In the genomic region with DNA sequence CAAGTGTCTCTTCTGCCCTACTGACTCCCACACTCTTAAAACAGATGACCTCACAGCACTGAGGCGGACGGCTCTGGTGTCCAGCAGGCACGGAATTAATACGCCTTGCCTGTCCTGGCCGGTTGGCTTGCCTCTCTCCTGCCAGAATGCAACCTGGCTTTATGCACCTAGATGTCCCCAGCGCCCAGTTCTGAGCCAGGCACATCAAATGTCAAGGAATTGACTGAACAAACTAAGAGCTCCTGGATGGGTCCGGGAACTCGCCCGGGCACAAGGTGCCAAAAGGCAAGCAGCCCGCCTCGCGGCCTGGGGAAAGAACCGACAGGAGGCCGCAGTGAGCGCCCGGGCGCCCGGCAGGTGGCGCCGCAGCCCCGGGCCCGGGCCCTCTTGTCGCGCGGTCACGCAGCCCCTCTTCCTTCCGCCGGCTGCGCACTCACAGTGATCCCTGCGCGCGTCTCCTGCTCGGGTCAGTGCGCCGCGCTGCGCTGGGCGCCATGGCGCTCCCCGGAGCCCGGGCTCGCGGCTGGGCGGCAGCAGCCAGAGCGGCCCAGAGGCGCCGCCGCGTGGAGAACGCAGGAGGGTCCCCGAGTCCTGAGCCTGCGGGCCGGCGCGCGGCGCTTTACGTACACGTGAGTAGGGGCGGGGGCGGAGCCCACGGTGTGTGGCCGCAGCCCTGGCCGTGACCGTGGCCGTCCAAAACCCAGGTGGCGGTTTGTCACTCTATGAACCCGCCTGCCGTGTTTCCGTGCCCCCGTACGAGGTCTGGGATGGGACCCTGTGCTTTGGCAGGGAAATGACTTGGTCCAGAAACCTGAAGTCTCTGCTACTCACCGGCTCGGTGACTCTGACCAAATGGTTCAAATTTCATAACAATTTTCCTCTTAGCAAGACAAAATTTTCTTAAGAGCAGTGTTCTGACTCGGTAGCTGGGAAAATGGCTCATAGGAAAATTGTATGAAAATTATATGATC, we compare ENCODE assay signal across 1 cellular context.
TF ChIP-seq lines count a peak whose summit lies in the region.

A gene (plus strand): TSS at position 470 of the 971 bp plus-strand sequence. CDS start 25 bp downstream, at position 495.

TF ChIP-seq in GM23338, 12 proteins besides CTCF, POLR2A, EP300 and RAD21 (continued from another document):
- TF ChIP-seq, protein P1, sequence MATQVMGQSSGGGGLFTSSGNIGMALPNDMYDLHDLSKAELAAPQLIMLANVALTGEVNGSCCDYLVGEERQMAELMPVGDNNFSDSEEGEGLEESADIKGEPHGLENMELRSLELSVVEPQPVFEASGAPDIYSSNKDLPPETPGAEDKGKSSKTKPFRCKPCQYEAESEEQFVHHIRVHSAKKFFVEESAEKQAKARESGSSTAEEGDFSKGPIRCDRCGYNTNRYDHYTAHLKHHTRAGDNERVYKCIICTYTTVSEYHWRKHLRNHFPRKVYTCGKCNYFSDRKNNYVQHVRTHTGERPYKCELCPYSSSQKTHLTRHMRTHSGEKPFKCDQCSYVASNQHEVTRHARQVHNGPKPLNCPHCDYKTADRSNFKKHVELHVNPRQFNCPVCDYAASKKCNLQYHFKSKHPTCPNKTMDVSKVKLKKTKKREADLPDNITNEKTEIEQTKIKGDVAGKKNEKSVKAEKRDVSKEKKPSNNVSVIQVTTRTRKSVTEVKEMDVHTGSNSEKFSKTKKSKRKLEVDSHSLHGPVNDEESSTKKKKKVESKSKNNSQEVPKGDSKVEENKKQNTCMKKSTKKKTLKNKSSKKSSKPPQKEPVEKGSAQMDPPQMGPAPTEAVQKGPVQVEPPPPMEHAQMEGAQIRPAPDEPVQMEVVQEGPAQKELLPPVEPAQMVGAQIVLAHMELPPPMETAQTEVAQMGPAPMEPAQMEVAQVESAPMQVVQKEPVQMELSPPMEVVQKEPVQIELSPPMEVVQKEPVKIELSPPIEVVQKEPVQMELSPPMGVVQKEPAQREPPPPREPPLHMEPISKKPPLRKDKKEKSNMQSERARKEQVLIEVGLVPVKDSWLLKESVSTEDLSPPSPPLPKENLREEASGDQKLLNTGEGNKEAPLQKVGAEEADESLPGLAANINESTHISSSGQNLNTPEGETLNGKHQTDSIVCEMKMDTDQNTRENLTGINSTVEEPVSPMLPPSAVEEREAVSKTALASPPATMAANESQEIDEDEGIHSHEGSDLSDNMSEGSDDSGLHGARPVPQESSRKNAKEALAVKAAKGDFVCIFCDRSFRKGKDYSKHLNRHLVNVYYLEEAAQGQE (IDR thresholded peaks at IDR 0.05; ENCODE audit: unreplicated experiment), result no peak
- TF ChIP-seq, protein P2, sequence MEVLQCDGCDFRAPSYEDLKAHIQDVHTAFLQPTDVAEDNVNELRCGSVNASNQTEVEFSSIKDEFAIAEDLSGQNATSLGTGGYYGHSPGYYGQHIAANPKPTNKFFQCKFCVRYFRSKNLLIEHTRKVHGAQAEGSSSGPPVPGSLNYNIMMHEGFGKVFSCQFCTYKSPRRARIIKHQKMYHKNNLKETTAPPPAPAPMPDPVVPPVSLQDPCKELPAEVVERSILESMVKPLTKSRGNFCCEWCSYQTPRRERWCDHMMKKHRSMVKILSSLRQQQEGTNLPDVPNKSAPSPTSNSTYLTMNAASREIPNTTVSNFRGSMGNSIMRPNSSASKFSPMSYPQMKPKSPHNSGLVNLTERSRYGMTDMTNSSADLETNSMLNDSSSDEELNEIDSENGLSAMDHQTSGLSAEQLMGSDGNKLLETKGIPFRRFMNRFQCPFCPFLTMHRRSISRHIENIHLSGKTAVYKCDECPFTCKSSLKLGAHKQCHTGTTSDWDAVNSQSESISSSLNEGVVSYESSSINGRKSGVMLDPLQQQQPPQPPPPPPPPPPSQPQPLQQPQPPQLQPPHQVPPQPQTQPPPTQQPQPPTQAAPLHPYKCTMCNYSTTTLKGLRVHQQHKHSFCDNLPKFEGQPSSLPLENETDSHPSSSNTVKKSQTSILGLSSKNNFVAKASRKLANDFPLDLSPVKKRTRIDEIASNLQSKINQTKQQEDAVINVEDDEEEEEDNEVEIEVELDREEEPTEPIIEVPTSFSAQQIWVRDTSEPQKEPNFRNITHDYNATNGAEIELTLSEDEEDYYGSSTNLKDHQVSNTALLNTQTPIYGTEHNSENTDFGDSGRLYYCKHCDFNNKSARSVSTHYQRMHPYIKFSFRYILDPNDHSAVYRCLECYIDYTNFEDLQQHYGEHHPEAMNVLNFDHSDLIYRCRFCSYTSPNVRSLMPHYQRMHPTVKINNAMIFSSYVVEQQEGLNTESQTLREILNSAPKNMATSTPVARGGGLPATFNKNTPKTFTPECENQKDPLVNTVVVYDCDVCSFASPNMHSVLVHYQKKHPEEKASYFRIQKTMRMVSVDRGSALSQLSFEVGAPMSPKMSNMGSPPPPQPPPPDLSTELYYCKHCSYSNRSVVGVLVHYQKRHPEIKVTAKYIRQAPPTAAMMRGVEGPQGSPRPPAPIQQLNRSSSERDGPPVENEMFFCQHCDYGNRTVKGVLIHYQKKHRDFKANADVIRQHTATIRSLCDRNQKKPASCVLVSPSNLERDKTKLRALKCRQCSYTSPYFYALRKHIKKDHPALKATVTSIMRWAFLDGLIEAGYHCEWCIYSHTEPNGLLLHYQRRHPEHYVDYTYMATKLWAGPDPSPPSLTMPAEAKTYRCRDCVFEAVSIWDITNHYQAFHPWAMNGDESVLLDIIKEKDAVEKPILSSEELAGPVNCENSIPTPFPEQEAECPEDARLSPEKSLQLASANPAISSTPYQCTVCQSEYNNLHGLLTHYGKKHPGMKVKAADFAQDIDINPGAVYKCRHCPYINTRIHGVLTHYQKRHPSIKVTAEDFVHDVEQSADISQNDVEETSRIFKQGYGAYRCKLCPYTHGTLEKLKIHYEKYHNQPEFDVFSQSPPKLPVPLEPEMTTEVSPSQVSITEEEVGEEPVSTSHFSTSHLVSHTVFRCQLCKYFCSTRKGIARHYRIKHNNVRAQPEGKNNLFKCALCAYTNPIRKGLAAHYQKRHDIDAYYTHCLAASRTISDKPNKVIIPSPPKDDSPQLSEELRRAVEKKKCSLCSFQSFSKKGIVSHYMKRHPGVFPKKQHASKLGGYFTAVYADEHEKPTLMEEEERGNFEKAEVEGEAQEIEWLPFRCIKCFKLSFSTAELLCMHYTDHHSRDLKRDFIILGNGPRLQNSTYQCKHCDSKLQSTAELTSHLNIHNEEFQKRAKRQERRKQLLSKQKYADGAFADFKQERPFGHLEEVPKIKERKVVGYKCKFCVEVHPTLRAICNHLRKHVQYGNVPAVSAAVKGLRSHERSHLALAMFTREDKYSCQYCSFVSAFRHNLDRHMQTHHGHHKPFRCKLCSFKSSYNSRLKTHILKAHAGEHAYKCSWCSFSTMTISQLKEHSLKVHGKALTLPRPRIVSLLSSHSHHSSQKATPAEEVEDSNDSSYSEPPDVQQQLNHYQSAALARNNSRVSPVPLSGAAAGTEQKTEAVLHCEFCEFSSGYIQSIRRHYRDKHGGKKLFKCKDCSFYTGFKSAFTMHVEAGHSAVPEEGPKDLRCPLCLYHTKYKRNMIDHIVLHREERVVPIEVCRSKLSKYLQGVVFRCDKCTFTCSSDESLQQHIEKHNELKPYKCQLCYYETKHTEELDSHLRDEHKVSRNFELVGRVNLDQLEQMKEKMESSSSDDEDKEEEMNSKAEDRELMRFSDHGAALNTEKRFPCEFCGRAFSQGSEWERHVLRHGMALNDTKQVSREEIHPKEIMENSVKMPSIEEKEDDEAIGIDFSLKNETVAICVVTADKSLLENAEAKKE (CRISPR knock-in tag; IDR thresholded peaks at IDR 0.05), result no peak
- TF ChIP-seq JUNB (IDR thresholded peaks at IDR 0.05; ENCODE audit: unreplicated experiment), result no peak
- no peak for TF ChIP-seq EZH2phosphoT487 (IDR thresholded peaks at IDR 0.05; ENCODE audit: unreplicated experiment)
- TF ChIP-seq, protein P3, sequence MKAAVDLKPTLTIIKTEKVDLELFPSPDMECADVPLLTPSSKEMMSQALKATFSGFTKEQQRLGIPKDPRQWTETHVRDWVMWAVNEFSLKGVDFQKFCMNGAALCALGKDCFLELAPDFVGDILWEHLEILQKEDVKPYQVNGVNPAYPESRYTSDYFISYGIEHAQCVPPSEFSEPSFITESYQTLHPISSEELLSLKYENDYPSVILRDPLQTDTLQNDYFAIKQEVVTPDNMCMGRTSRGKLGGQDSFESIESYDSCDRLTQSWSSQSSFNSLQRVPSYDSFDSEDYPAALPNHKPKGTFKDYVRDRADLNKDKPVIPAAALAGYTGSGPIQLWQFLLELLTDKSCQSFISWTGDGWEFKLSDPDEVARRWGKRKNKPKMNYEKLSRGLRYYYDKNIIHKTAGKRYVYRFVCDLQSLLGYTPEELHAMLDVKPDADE (IDR thresholded peaks at IDR 0.05), result no peak
- no peak for TF ChIP-seq EZH2 (IDR thresholded peaks at IDR 0.05; ENCODE audit: low read depth, unreplicated experiment)
- TF ChIP-seq STAT1 (IDR thresholded peaks at IDR 0.05; ENCODE audit: unreplicated experiment), result no peak
- TF ChIP-seq POLR2AphosphoS5 (IDR thresholded peaks at IDR 0.05; ENCODE audit: low read depth), result peak; percentile 72
